16 cellular contexts compared by ENCODE assay signal in genomic region chr3:195254454-195255175, GRCh38. TPM values are rescaled to one million over a fixed set of nuclear protein-coding genes. Genes with fewer than 3 reads are reported as not detected.
A peak's percentile ranks its signal among the peaks of the same experiment; 100 is the strongest.
DNase-seq lines count a peak whose midpoint lies in the region.
"Had no signal": no experiment of that assay in that cellular context is flagged by ENCODE, and none has a peak within 500 bp of the region (broad histone marks: within the 10 kb centered on the region; RNA-seq: fewer than 3 reads in every experiment).

No MANE protein-coding gene starts in this region.

- H3K36me3 ChIP-seq in BLaER1 (0 out of 2 replicates have a peak, but pooled peaks cover under 1% of the 10 kb centered on the region), mesenchymal stem cell (ENCODE audit: control insufficient read depth in 1 of 2, insufficient read depth in 2 of 2, low read depth in 1 of 2, low read length in 2 of 2) (peaks cover 0 to 20% of the 10 kb centered on the region in 2 experiments)

- H4K8ac ChIP-seq in mesenchymal stem cell (ENCODE audit: low read length) = peak overlapping the region; percentile 1

- peak overlapping the region in 1 of 2 experiments; percentile 11 for H2BK12ac ChIP-seq in mesenchymal stem cell (ENCODE audit: low read length in 2 of 2)

- H3K4ac ChIP-seq in mesenchymal stem cell (ENCODE audit: low read depth in 1 of 2, low read length in 2 of 2) = no peak overlapping the region

- H3K79me1 ChIP-seq in mesenchymal stem cell (replicated peaks; ENCODE audit: low read length, poor library complexity, severe bottlenecking) = peaks cover 61% of the 10 kb centered on the region

- H3K4me2 ChIP-seq in BLaER1 = peak overlapping the region; percentile 50
- H3K4me2 ChIP-seq in mesenchymal stem cell (ENCODE audit: low read length, poor library complexity, severe bottlenecking) = no peak overlapping the region

- peak overlapping the region in 1 of 2 experiments; percentile 22 for H3K14ac ChIP-seq in mesenchymal stem cell (ENCODE audit: low read length in 2 of 2)

- peak overlapping the region; percentile 5 for H4K91ac ChIP-seq in mesenchymal stem cell (ENCODE audit: low read length)

- no peak overlapping the region for H2BK5ac ChIP-seq in mesenchymal stem cell (ENCODE audit: low read depth, low read length, poor library complexity, severe bottlenecking)

- no peak overlapping the region for H2BK15ac ChIP-seq in mesenchymal stem cell (ENCODE audit: low read depth, poor library complexity, severe bottlenecking)

- H3K27me3 ChIP-seq in BLaER1 (no peaks in the 10 kb centered on the region), mesenchymal stem cell (ENCODE audit: control insufficient read depth in 1 of 2, insufficient read depth in 1 of 2, low read length in 2 of 2) (no peaks in the 10 kb centered on the region)

- 94% methylated on average over 16 of the region's 16 CpGs for WGBS in mesenchymal stem cell

- H3K9ac ChIP-seq in BLaER1 = 0 out of 2 replicates have a peak overlapping the region, but pooled peaks have one; percentile 6
- peak overlapping the region; percentile 76 for H3K9ac ChIP-seq in mesenchymal stem cell (ENCODE audit: low read length)

- H3K4me3 ChIP-seq in BLaER1 = no peak overlapping the region
- no peak overlapping the region for H3K4me3 ChIP-seq in mesenchymal stem cell (ENCODE audit: insufficient read depth in 1 of 2, low read depth in 1 of 2, low read length in 2 of 2)

- H3K4me1 ChIP-seq in BLaER1 (peaks cover 71% of the 10 kb centered on the region), mesenchymal stem cell (ENCODE audit: control insufficient read depth, insufficient read depth, low read depth, low read length) (peaks cover 33% of the 10 kb centered on the region)

- H3K9me3 ChIP-seq in BLaER1 (no peaks in the 10 kb centered on the region), mesenchymal stem cell (ENCODE audit: control insufficient read depth, low read length) (no peaks in the 10 kb centered on the region)

- DNase-seq in DMS 273 (lab: John Stamatoyannopoulos, UW; ENCODE audit: unreplicated experiment) (peak; percentile 79), SK-N-DZ (ENCODE audit: low spot score) (peak; percentile 3), mesenchymal stem cell (no peak), caudate nucleus (lab: John Stamatoyannopoulos, UW) (no peak), NCI-H2196 (lab: John Stamatoyannopoulos, UW; ENCODE audit: unreplicated experiment) (no peak)
- DNase-seq in stimulated activated naive CD4-positive, alpha-beta T cell (lab: John Stamatoyannopoulos, UW) = no peak
- DNase-seq: activated gamma-delta T cell, amygdala, cerebellar nuclear complex, foreskin fibroblast, MM.1S, NCI-H187 treated with DMSO at 0.1 percent for 48 hours, NCI-H774, SW 1271 had no signal

- no peak overlapping the region for H2AFZ ChIP-seq in mesenchymal stem cell (ENCODE audit: low read depth, low read length)

- no peak overlapping the region for H2AK5ac ChIP-seq in mesenchymal stem cell (ENCODE audit: low read length, severe bottlenecking)

- no peak overlapping the region for H3K27ac ChIP-seq in BLaER1
- H3K27ac ChIP-seq in mesenchymal stem cell (ENCODE audit: low read length, poor library complexity, severe bottlenecking) = no peak overlapping the region
- H3K27ac ChIP-seq in caudate nucleus (ENCODE audit: low read depth, low read length) = no peak overlapping the region
- H3K27ac ChIP-seq: VCaP had no signal

- no peak overlapping the region for H2BK120ac ChIP-seq in mesenchymal stem cell (ENCODE audit: low read depth, low read length)

- no peak overlapping the region for H3K23ac ChIP-seq in mesenchymal stem cell (ENCODE audit: low read length in 2 of 2)

- peaks cover 91% of the 10 kb centered on the region for H4K20me1 ChIP-seq in BLaER1

- peak overlapping the region in 1 of 2 experiments; percentile 15 for H3K18ac ChIP-seq in mesenchymal stem cell (ENCODE audit: low read depth in 1 of 2, low read length in 2 of 2)

RNA-seq across cellular contexts. Expression of gene XXYLT1, which starts 16.3 kb away (rescaled TPM):
- polyA plus RNA-seq in SK-N-DZ (2014; cell fraction: cytosol; rRNA removed) = 34.7 and 43.7 TPM in 2 replicates
- polyA plus RNA-seq in SK-N-DZ (2014; cell fraction: nucleus; rRNA removed) = 14.4 and 21.9 TPM in 2 replicates
- 27.1 TPM for polyA plus RNA-seq in mesenchymal stem cell (2013, experiment 1 of 2)
- 27.1 TPM for polyA plus RNA-seq in mesenchymal stem cell (2013, experiment 2 of 2)

Comparison
In these comparisons a context has a peak if more than half of its experiments do, and no peak if none do; other contexts are left out.
1. DNase-seq: peak in DMS 273 (single experiment) and SK-N-DZ (single experiment); none in mesenchymal stem cell (single experiment), stimulated activated naive CD4-positive, alpha-beta T cell (0 of 6), caudate nucleus (0 of 61) and NCI-H2196 (single experiment).